Comparison of ENCODE assay signal across 21 cellular contexts in the genomic region with DNA sequence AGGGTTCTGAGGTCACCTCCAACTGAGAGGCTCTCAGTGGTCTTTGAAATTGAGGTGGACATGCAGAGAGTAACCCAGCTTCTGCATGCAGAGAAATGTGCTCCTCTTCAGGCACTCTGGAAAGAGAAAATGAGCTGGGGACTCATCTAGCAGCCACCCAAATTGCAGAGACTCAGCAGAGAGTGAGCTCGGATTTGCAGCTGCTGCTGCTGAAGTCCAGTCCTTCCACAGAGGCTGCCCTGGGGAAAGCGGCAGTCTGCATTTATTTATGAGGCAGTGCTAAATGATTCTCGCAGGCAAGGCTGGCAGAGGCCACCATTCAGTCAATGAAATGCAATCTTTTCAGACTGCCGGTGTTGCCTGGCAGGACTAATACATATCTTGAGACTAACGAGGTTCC.
"Had no signal": no experiment of that assay in that cellular context is flagged by ENCODE, and none has a peak within 500 bp of the region (broad histone marks: within the 10 kb centered on the region; RNA-seq: fewer than 3 reads in every experiment).

No MANE protein-coding gene starts in this region.

- H3K36me3 ChIP-seq: heart right ventricle, left lung, thoracic aorta, vagina had no signal

- DNase-seq: activated CD4-positive, alpha-beta memory T cell treated with anti-CD3 and anti-CD28 coated beads, Interleukin-2, amount 10 ng/mL, durations not matched to agents 7 days and 5 days; activated CD4-positive, alpha-beta T cell treated with anti-CD3 and anti-CD28 coated beads, Interleukin-2, amount 10 ng/mL, durations not matched to agents 24 days and 14 days; activated CD8-positive, alpha-beta memory T cell treated with anti-CD3 and anti-CD28 coated beads, Interleukin-2, amount 10 ng/mL, durations not matched to agents 7 days and 5 days; activated effector memory CD4-positive, alpha-beta T cell treated with anti-CD3 and anti-CD28 coated beads, Interleukin-2, amount 50 U/mL, for 16 hours; activated naive CD4-positive, alpha-beta T cell treated with anti-CD3 and anti-CD28 coated beads, Interleukin-2, amount 10 ng/mL, durations not matched to agents 7 days and 5 days; activated T-cell treated with anti-CD3 and anti-CD28 coated beads for 4 hours; cerebellar nuclear complex; cortex of kidney; heart right ventricle; left lung; stimulated activated CD4-positive, alpha-beta T cell treated with anti-CD3 and anti-CD28 coated beads, Interleukin-15, amount 100 ng/mL, for 24 hours; stimulated activated CD8-positive, alpha-beta memory T cell treated with anti-CD3 and anti-CD28 coated beads, Interleukin-4, amount 100 ng/mL, for 48 hours; stimulated activated naive B cell treated with anti-CD40 and anti-IgM and Interleukin-4, amounts not matched to agents 10 μg/mL and 1 μg/mL and 100 μg/mL, for 72 hours had no signal

- H3K4me2 ChIP-seq: smooth muscle cell had no signal

- H3K27ac Mint-ChIP-seq: activated CD4-positive, alpha-beta memory T cell treated with anti-CD3 and anti-CD28 coated beads, Interleukin-2, amount 10 ng/mL, durations not matched to agents 7 days and 5 days; activated CD4-positive, alpha-beta T cell treated with anti-CD3 and anti-CD28 coated beads, Interleukin-2, amount 10 ng/mL, durations not matched to agents 24 days and 14 days; activated CD8-positive, alpha-beta memory T cell treated with anti-CD3 and anti-CD28 coated beads, Interleukin-2, amount 10 ng/mL, durations not matched to agents 7 days and 5 days; activated naive CD4-positive, alpha-beta T cell treated with anti-CD3 and anti-CD28 coated beads, Interleukin-2, amount 10 ng/mL, durations not matched to agents 7 days and 5 days; stimulated activated naive B cell treated with anti-CD40 and anti-IgM and Interleukin-4, amounts not matched to agents 10 μg/mL and 1 μg/mL and 100 μg/mL, for 72 hours; type B pancreatic cell had no signal

- H3K9me3 ChIP-seq: left lung, thoracic aorta, vagina had no signal

- H3K9me3 Mint-ChIP-seq: activated CD4-positive, alpha-beta T cell treated with anti-CD3 and anti-CD28 coated beads, Interleukin-2, amount 10 ng/mL, durations not matched to agents 24 days and 14 days; type B pancreatic cell had no signal

- H3K36me3 Mint-ChIP-seq: activated CD8-positive, alpha-beta memory T cell treated with anti-CD3 and anti-CD28 coated beads, Interleukin-2, amount 10 ng/mL, durations not matched to agents 7 days and 5 days; activated naive CD4-positive, alpha-beta T cell treated with anti-CD3 and anti-CD28 coated beads, Interleukin-2, amount 10 ng/mL, durations not matched to agents 7 days and 5 days; stimulated activated naive B cell treated with anti-CD40 and anti-IgM and Interleukin-4, amounts not matched to agents 10 μg/mL and 1 μg/mL and 100 μg/mL, for 72 hours; type B pancreatic cell had no signal

- H3K4me3 ChIP-seq: heart right ventricle, left lung, lung, smooth muscle cell, thoracic aorta, vagina had no signal

- H3K4me1 ChIP-seq: heart right ventricle, left lung, vagina had no signal

- H3K4me1 Mint-ChIP-seq: activated CD4-positive, alpha-beta memory T cell treated with anti-CD3 and anti-CD28 coated beads, Interleukin-2, amount 10 ng/mL, durations not matched to agents 7 days and 5 days; activated CD4-positive, alpha-beta T cell treated with anti-CD3 and anti-CD28 coated beads, Interleukin-2, amount 10 ng/mL, durations not matched to agents 24 days and 14 days; activated CD8-positive, alpha-beta memory T cell treated with anti-CD3 and anti-CD28 coated beads, Interleukin-2, amount 10 ng/mL, durations not matched to agents 7 days and 5 days; activated naive CD4-positive, alpha-beta T cell treated with anti-CD3 and anti-CD28 coated beads, Interleukin-2, amount 10 ng/mL, durations not matched to agents 7 days and 5 days; stimulated activated naive B cell treated with anti-CD40 and anti-IgM and Interleukin-4, amounts not matched to agents 10 μg/mL and 1 μg/mL and 100 μg/mL, for 72 hours had no signal

- ATAC-seq: activated CD4-positive, CD25-positive, alpha-beta regulatory T cell treated with anti-CD3 and anti-CD28 coated beads, Interleukin-2, amount 50 U/mL, for 24 hours; activated CD8-positive, alpha-beta memory T cell treated with anti-CD3 and anti-CD28 coated beads, Interleukin-2, amount 10 ng/mL, durations not matched to agents 7 days and 5 days; heart right ventricle; left lung; sciatic nerve; stimulated activated naive B cell treated with anti-CD40 and anti-IgM and Interleukin-4, amounts not matched to agents 10 μg/mL and 1 μg/mL and 100 μg/mL, for 72 hours had no signal

- H3K27me3 Mint-ChIP-seq: activated CD4-positive, alpha-beta memory T cell treated with anti-CD3 and anti-CD28 coated beads, Interleukin-2, amount 10 ng/mL, durations not matched to agents 7 days and 5 days; activated CD4-positive, alpha-beta T cell treated with anti-CD3 and anti-CD28 coated beads, Interleukin-2, amount 10 ng/mL, durations not matched to agents 24 days and 14 days; activated CD8-positive, alpha-beta memory T cell treated with anti-CD3 and anti-CD28 coated beads, Interleukin-2, amount 10 ng/mL, durations not matched to agents 7 days and 5 days; activated naive CD4-positive, alpha-beta T cell treated with anti-CD3 and anti-CD28 coated beads, Interleukin-2, amount 10 ng/mL, durations not matched to agents 7 days and 5 days; stimulated activated naive B cell treated with anti-CD40 and anti-IgM and Interleukin-4, amounts not matched to agents 10 μg/mL and 1 μg/mL and 100 μg/mL, for 72 hours had no signal

- H3K27me3 ChIP-seq: heart right ventricle, left lung, vagina had no signal

- H3K4me3 Mint-ChIP-seq: activated CD4-positive, alpha-beta memory T cell treated with anti-CD3 and anti-CD28 coated beads, Interleukin-2, amount 10 ng/mL, durations not matched to agents 7 days and 5 days; activated CD4-positive, alpha-beta T cell treated with anti-CD3 and anti-CD28 coated beads, Interleukin-2, amount 10 ng/mL, durations not matched to agents 24 days and 14 days; activated CD8-positive, alpha-beta memory T cell treated with anti-CD3 and anti-CD28 coated beads, Interleukin-2, amount 10 ng/mL, durations not matched to agents 7 days and 5 days; activated naive CD4-positive, alpha-beta T cell treated with anti-CD3 and anti-CD28 coated beads, Interleukin-2, amount 10 ng/mL, durations not matched to agents 7 days and 5 days; stimulated activated naive B cell treated with anti-CD40 and anti-IgM and Interleukin-4, amounts not matched to agents 10 μg/mL and 1 μg/mL and 100 μg/mL, for 72 hours; type B pancreatic cell had no signal

- H3K27ac ChIP-seq: epithelial cell of prostate, heart right ventricle, left lung, thoracic aorta, vagina had no signal
